In genomic region chr4:170769857-170770256, GRCh38 we compare ENCODE assay signal across 22 cellular contexts.
"Had no signal": no experiment of that assay in that cellular context is flagged by ENCODE, and none has a peak within 500 bp of the region (broad histone marks: within the 10 kb centered on the region; RNA-seq: fewer than 3 reads in every experiment).

No MANE protein-coding gene starts in this region.

- H3K4me1 ChIP-seq: gastroesophageal sphincter, spleen, testis, transverse colon had no signal

- H3K27ac ChIP-seq: gastroesophageal sphincter, neutrophil, spleen, testis, transverse colon had no signal

- H3K4me3 ChIP-seq: gastroesophageal sphincter, mucosa of descending colon, spleen, testis, transverse colon had no signal

- ATAC-seq: gastroesophageal sphincter; left lobe of liver; mucosa of descending colon; naive thymus-derived CD8-positive, alpha-beta T cell; sciatic nerve; stimulated activated memory B cell treated with anti-CD40 and anti-IgM and Interleukin-4, amounts not matched to agents 10 μg/mL and 1 μg/mL and 100 μg/mL, for 72 hours had no signal

- FAIRE-seq: colon, endothelial cell of umbilical vein had no signal

- H3K9me3 ChIP-seq: gastroesophageal sphincter, mucosa of descending colon, neutrophil, testis, transverse colon had no signal

- DNase-seq: dermis blood vessel endothelial cell; effector CD4-positive, alpha-beta T cell; endodermal cell; glutamatergic neuron; islet precursor cell; mammary epithelial cell; mucosa of descending colon; naive thymus-derived CD8-positive, alpha-beta T cell; posterior cingulate gyrus; spleen; stimulated activated CD4-positive, alpha-beta T cell treated with anti-CD3 and anti-CD28 coated beads, Interleukin-15, amount 100 ng/mL, for 24 hours; stimulated activated CD4-positive, alpha-beta T cell treated with anti-CD3 and anti-CD28 coated beads, Interleukin-1b, Interleukin-23, amount 100 ng/mL, for 48 hours; stimulated activated CD4-positive, alpha-beta T cell treated with anti-CD3 and anti-CD28 coated beads, Interleukin-4, amount 100 ng/mL, for 24 hours; testis; transverse colon had no signal

- H3K27me3 ChIP-seq: gastroesophageal sphincter, neutrophil, spleen, testis, transverse colon had no signal

- H3K36me3 ChIP-seq: gastroesophageal sphincter, neutrophil, spleen, transverse colon had no signal
